Comparison of ENCODE assay signal across 18 cellular contexts in genomic region chr9:138065287-138065686, GRCh38.
DNase-seq lines count a peak whose midpoint lies in the region; FAIRE-seq and TF ChIP-seq lines count a peak whose summit lies in the region.
"Had no signal": no experiment of that assay in that cellular context is flagged by ENCODE, and none has a peak within 500 bp of the region (broad histone marks: within the 10 kb centered on the region; RNA-seq: fewer than 3 reads in every experiment).

No MANE protein-coding gene starts in this region.

- peaks cover 1% of the 10 kb centered on the region for H3K27me3 Mint-ChIP-seq in chondrocyte (ENCODE audit: low read depth)

- H3K27me3 ChIP-seq in WERI-Rb-1 (ENCODE audit: insufficient read depth, low read depth, severe bottlenecking) (no peaks in the 10 kb centered on the region), spleen (replicated peaks in 1 of 7) (peaks cover 0 to 28% (median 0%) of the 10 kb centered on the region in 7 donors)

- H3K4me3 Mint-ChIP-seq in chondrocyte (ENCODE audit: unreplicated experiment), result no peak overlapping the region
- H3K4me3 Mint-ChIP-seq: B cell; CD8-positive, alpha-beta T cell; H9 had no signal

- H3K4me1 ChIP-seq in kidney (ENCODE audit: control insufficient read depth in 1 of 2, insufficient read depth in 1 of 2, low read depth in 1 of 2, low read length in 2 of 2) (no peaks in the 10 kb centered on the region), spleen (no peaks in the 10 kb centered on the region)

- no peak for FAIRE-seq in kidney (lab: Jason Lieb, UNC)
- FAIRE-seq: GM12892 had no signal

- TF ChIP-seq CTCF in WERI-Rb-1 (IDR thresholded peaks at IDR 0.05; ENCODE audit: low read depth, low read length) (no peak), kidney (IDR thresholded peaks at IDR 0.05; ENCODE audit: borderline replicate concordance, extremely low read depth, insufficient read depth) (no peak), spleen (IDR thresholded peaks at IDR 0.05 in 8 of 11, conservative IDR thresholded peaks at IDR 0.05 in 3 of 11) (no peak), chondrocyte (IDR thresholded peaks at IDR 0.05) (no peak)

- H3K36me3 ChIP-seq in WERI-Rb-1 (peaks cover 11% of the 10 kb centered on the region), kidney (ENCODE audit: control insufficient read depth in 1 of 2, insufficient read depth in 2 of 2, low read length in 2 of 2) (no peaks in the 10 kb centered on the region), spleen (no peaks in the 10 kb centered on the region)

- peak; percentile 36 for DNase-seq in activated effector memory CD4-positive, alpha-beta T cell treated with anti-CD3 and anti-CD28 coated beads, Interleukin-2, amount 50 U/mL, for 16 hours
- DNase-seq in activated effector memory CD4-positive, alpha-beta T cell treated with Interleukin-2 at 50 U/mL for 16 hours, result no peak
- peak; percentile 0 for DNase-seq in WERI-Rb-1
- DNase-seq in kidney, result peak; percentile 43
- peak; percentile 56 for DNase-seq in spleen
- no peak for DNase-seq in NCI-H1417 (lab: John Stamatoyannopoulos, UW)
- DNase-seq in AG20443 (ENCODE audit: low spot score), result no peak
- no peak for DNase-seq in chondrocyte (ENCODE audit: low spot score)
- DNase-seq: 8988T; ACHN; CD8-positive, alpha-beta T cell; COR-L47; DND-41; GDM1; GOT3 had no signal

- H3K27ac ChIP-seq in WERI-Rb-1, result no peak overlapping the region
- no peak overlapping the region for H3K27ac ChIP-seq in kidney (ENCODE audit: low read depth in 2 of 2, low read length in 2 of 2)
- H3K27ac ChIP-seq in spleen, result no peak overlapping the region

- H3K4me3 ChIP-seq in WERI-Rb-1 (ENCODE audit: low read depth, low read length), result no peak overlapping the region
- H3K4me3 ChIP-seq in kidney (ENCODE audit: low read length in 2 of 2), result no peak overlapping the region
- H3K4me3 ChIP-seq in spleen, result no peak overlapping the region

- H3K9me3 Mint-ChIP-seq in chondrocyte (ENCODE audit: low read depth), result no peaks in the 10 kb centered on the region
- H3K9me3 Mint-ChIP-seq: CD8-positive, alpha-beta T cell; H9 had no signal

- WGBS in spleen, 5 donors, result 73 to 87% (median 75%) methylated on average over 7 to 9 of the region's 9 CpGs

- H3K27ac Mint-ChIP-seq in chondrocyte (ENCODE audit: unreplicated experiment), result no peak overlapping the region
- H3K27ac Mint-ChIP-seq: B cell; CD8-positive, alpha-beta T cell; H9 had no signal

- no peak for TF ChIP-seq POLR2A in spleen (IDR thresholded peaks at IDR 0.05)

- H3K9ac ChIP-seq in kidney (ENCODE audit: low read length in 2 of 2), result no peak overlapping the region

- H3K36me3 Mint-ChIP-seq in chondrocyte (ENCODE audit: low read depth), result peaks cover 2% of the 10 kb centered on the region
- H3K36me3 Mint-ChIP-seq: CD8-positive, alpha-beta T cell had no signal

- no peaks in the 10 kb centered on the region for H3K9me3 ChIP-seq in WERI-Rb-1 (ENCODE audit: severe bottlenecking)
- no peaks in the 10 kb centered on the region for H3K9me3 ChIP-seq in kidney (ENCODE audit: control insufficient read depth in 1 of 2, low read length in 2 of 2)
- no peaks in the 10 kb centered on the region for H3K9me3 ChIP-seq in spleen

- H3K4me1 Mint-ChIP-seq in chondrocyte (ENCODE audit: low read depth), result no peaks in the 10 kb centered on the region
- H3K4me1 Mint-ChIP-seq: B cell had no signal

- intact Hi-C loops in kidney (cut with DNase I) (no loop called here), spleen (cut with DNase I; ENCODE audit: low total_unique reads) (no loop called here)

Comparison
In these comparisons a context has a peak if more than half of its experiments do, and no peak if none do; other contexts are left out.
1. DNase-seq: peak in activated effector memory CD4-positive, alpha-beta T cell treated with anti-CD3 and anti-CD28 coated beads, Interleukin-2, amount 50 U/mL, for 16 hours (single experiment), WERI-Rb-1 (single experiment), kidney (single experiment) and spleen (single experiment); none in activated effector memory CD4-positive, alpha-beta T cell treated with Interleukin-2 at 50 U/mL for 16 hours (single experiment), NCI-H1417 (0 of 3), AG20443 (single experiment) and chondrocyte (single experiment).